Comparison of ENCODE assay signal across 8 cellular contexts in genomic region chr19:4660181-4660791, GRCh38. TPM values are rescaled to one million over a fixed set of nuclear protein-coding genes. Genes with fewer than 3 reads are reported as not detected.
DNase-seq lines count a peak whose midpoint lies in the region; ATAC-seq lines count a peak whose summit lies in the region.

No MANE protein-coding gene starts in this region.

- H2AFZ ChIP-seq in mesenchymal stem cell (ENCODE audit: low read depth, low read length) = no peak overlapping the region

- no peak overlapping the region for H3K27ac ChIP-seq in mesenchymal stem cell (ENCODE audit: low read length, poor library complexity, severe bottlenecking)

- H3K79me1 ChIP-seq in mesenchymal stem cell (replicated peaks; ENCODE audit: low read length, poor library complexity, severe bottlenecking) = peaks cover 32% of the 10 kb centered on the region

- no peak overlapping the region for H3K14ac ChIP-seq in mesenchymal stem cell (ENCODE audit: low read length in 2 of 2)

- no peak overlapping the region for H3K4me3 ChIP-seq in mesenchymal stem cell (ENCODE audit: insufficient read depth in 1 of 2, low read depth in 1 of 2, low read length in 2 of 2)

- no peaks in the 10 kb centered on the region for H3K9me3 ChIP-seq in mesenchymal stem cell (ENCODE audit: control insufficient read depth, low read length)

- ATAC-seq in activated CD8-positive, alpha-beta T cell treated with anti-CD3 and anti-CD28 coated beads, Interleukin-2, amount 10 ng/mL, durations not matched to agents 7 days and 5 days = peak; percentile 49

- CTCF ChIA-PET in activated CD8-positive, alpha-beta T cell treated with anti-CD3 and anti-CD28 coated beads, Interleukin-2, amount 10 ng/mL, durations not matched to agents 7 days and 5 days (lab: Charles Lee) = interaction anchor here (1.8 kb wide), 2 partner anchors 19 to 24 kb away, joined by 5 to 7 read pairs; no protein-coding TSS in a partner anchor

- H3K36me3 Mint-ChIP-seq in activated CD8-positive, alpha-beta T cell treated with anti-CD3 and anti-CD28 coated beads, Interleukin-2, amount 10 ng/mL, durations not matched to agents 7 days and 5 days (ENCODE audit: low read depth) = peaks cover 16% of the 10 kb centered on the region

- H3K4me1 Mint-ChIP-seq in activated CD8-positive, alpha-beta T cell treated with anti-CD3 and anti-CD28 coated beads, Interleukin-2, amount 10 ng/mL, durations not matched to agents 7 days and 5 days (ENCODE audit: low read depth) = peaks cover 12% of the 10 kb centered on the region

- H3K4me1 ChIP-seq in mesenchymal stem cell (ENCODE audit: control insufficient read depth, insufficient read depth, low read depth, low read length) = no peaks in the 10 kb centered on the region

- H3K9ac ChIP-seq in mesenchymal stem cell (ENCODE audit: low read length) = no peak overlapping the region

- WGBS in mesenchymal stem cell = 93% methylated on average over 15 of the region's 15 CpGs

- no peaks in the 10 kb centered on the region for H3K9me3 Mint-ChIP-seq in activated CD8-positive, alpha-beta T cell treated with anti-CD3 and anti-CD28 coated beads, Interleukin-2, amount 10 ng/mL, durations not matched to agents 7 days and 5 days (ENCODE audit: insufficient read depth)

- H3K4ac ChIP-seq in mesenchymal stem cell (ENCODE audit: low read depth in 1 of 2, low read length in 2 of 2) = no peak overlapping the region

- H3K18ac ChIP-seq in mesenchymal stem cell (ENCODE audit: low read depth in 1 of 2, low read length in 2 of 2) = no peak overlapping the region

- H3K4me3 Mint-ChIP-seq in activated CD8-positive, alpha-beta T cell treated with anti-CD3 and anti-CD28 coated beads, Interleukin-2, amount 10 ng/mL, durations not matched to agents 7 days and 5 days = no peak overlapping the region

- H2BK5ac ChIP-seq in mesenchymal stem cell (ENCODE audit: low read depth, low read length, poor library complexity, severe bottlenecking) = no peak overlapping the region

- H3K23ac ChIP-seq in mesenchymal stem cell (ENCODE audit: low read length in 2 of 2) = no peak overlapping the region

- DNase-seq in EL = peak; percentile 22
- DNase-seq in Kasumi-1 (lab: John Stamatoyannopoulos, UW) = peak; percentile 56 to 59
- DNase-seq in activated CD8-positive, alpha-beta T cell treated with anti-CD3 and anti-CD28 coated beads, Interleukin-2, amount 10 ng/mL, durations not matched to agents 7 days and 5 days = peak; percentile 44
- DNase-seq in mesenchymal stem cell = peak; percentile 22
- DNase-seq in Ammon's horn (ENCODE audit: low spot score) = no peak
- DNase-seq in DMS153 treated with DMSO at 0.1 percent for 48 hours (lab: John Stamatoyannopoulos, UW; ENCODE audit: unreplicated experiment) = no peak
- no peak for DNase-seq in globus pallidus (ENCODE audit: low spot score)
- DNase-seq in SHP77 treated with DMSO at 0.1 percent for 48 hours (lab: John Stamatoyannopoulos, UW) = no peak

- H3K27me3 ChIP-seq in mesenchymal stem cell (ENCODE audit: control insufficient read depth in 1 of 2, insufficient read depth in 1 of 2, low read length in 2 of 2) = no peaks in the 10 kb centered on the region

- H2BK12ac ChIP-seq in mesenchymal stem cell (ENCODE audit: low read length in 2 of 2) = no peak overlapping the region

- POLR2A ChIA-PET in activated CD8-positive, alpha-beta T cell treated with anti-CD3 and anti-CD28 coated beads, Interleukin-2, amount 10 ng/mL, durations not matched to agents 7 days and 5 days (lab: Charles Lee) = no interaction called here

- H3K36me3 ChIP-seq in mesenchymal stem cell (ENCODE audit: control insufficient read depth in 1 of 2, insufficient read depth in 2 of 2, low read depth in 1 of 2, low read length in 2 of 2) = peaks cover 76 to 89% of the 10 kb centered on the region in 2 experiments

- H3K27ac Mint-ChIP-seq in activated CD8-positive, alpha-beta T cell treated with anti-CD3 and anti-CD28 coated beads, Interleukin-2, amount 10 ng/mL, durations not matched to agents 7 days and 5 days = no peak overlapping the region

- H4K91ac ChIP-seq in mesenchymal stem cell (ENCODE audit: low read length) = no peak overlapping the region

- no peaks in the 10 kb centered on the region for H3K27me3 Mint-ChIP-seq in activated CD8-positive, alpha-beta T cell treated with anti-CD3 and anti-CD28 coated beads, Interleukin-2, amount 10 ng/mL, durations not matched to agents 7 days and 5 days (ENCODE audit: low read depth)

- H4K8ac ChIP-seq in mesenchymal stem cell (ENCODE audit: low read length) = no peak overlapping the region

- H2BK15ac ChIP-seq in mesenchymal stem cell (ENCODE audit: low read depth, poor library complexity, severe bottlenecking) = no peak overlapping the region

- no peak overlapping the region for H2AK5ac ChIP-seq in mesenchymal stem cell (ENCODE audit: low read length, severe bottlenecking)

- H2BK120ac ChIP-seq in mesenchymal stem cell (ENCODE audit: low read depth, low read length) = no peak overlapping the region

- H3K4me2 ChIP-seq in mesenchymal stem cell (ENCODE audit: low read length, poor library complexity, severe bottlenecking) = no peak overlapping the region

RNA-seq across cellular contexts. Expression of gene MYDGF, which starts 9.9 kb away (rescaled TPM):
- total RNA-seq in activated CD8-positive, alpha-beta T cell treated with anti-CD3 and anti-CD28 coated beads, Interleukin-2, amount 10 ng/mL, durations not matched to agents 7 days and 5 days = 10 to 100 TPM; 49.6 to 54.9 TPM
- 184 TPM for polyA plus RNA-seq in mesenchymal stem cell (2013, experiment 1 of 2)
- polyA plus RNA-seq in mesenchymal stem cell (2013, experiment 2 of 2) = 188 TPM

RNA-seq across cellular contexts. Expression of gene TNFAIP8L1, which starts 21.0 kb away (rescaled TPM):
- 10 to 100 TPM; 19.4 to 20.2 TPM for total RNA-seq in activated CD8-positive, alpha-beta T cell treated with anti-CD3 and anti-CD28 coated beads, Interleukin-2, amount 10 ng/mL, durations not matched to agents 7 days and 5 days
- polyA plus RNA-seq in mesenchymal stem cell (2013, experiment 1 of 2) = 6.1 TPM
- 6.6 TPM for polyA plus RNA-seq in mesenchymal stem cell (2013, experiment 2 of 2)

Comparison
In these comparisons a context has a peak if more than half of its experiments do, and no peak if none do; other contexts are left out.
1. DNase-seq: peak in EL (single experiment), Kasumi-1 (2 of 2), activated CD8-positive, alpha-beta T cell treated with anti-CD3 and anti-CD28 coated beads, Interleukin-2, amount 10 ng/mL, durations not matched to agents 7 days and 5 days (single experiment) and mesenchymal stem cell (single experiment); none in Ammon's horn (single experiment), DMS153 treated with DMSO at 0.1 percent for 48 hours (single experiment), globus pallidus (single experiment) and SHP77 treated with DMSO at 0.1 percent for 48 hours (single experiment).